In the genomic region with DNA sequence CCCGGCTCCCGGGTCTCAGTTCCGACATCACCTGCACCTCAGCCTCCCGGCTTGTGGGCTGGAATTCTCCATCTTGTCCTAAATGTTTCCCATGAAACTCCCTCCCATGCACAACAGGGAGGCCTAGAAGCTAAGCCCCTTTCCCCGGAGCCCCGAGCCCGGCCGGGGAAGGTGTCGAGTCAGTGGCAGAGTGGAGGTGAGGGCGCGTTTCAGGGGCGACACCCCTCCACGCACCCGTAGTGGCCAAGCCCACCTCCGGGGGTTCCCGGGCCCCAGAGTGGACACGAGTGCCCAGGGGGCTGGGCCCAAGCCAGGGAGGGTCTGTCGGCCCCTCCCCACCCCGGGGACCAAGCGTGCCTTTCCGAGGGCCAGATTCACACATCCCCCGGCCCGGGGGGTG, we compare ENCODE assay signal across 31 cellular contexts. TPM values are rescaled to one million over a fixed set of nuclear protein-coding genes. Genes with fewer than 3 reads are reported as not detected.
"Had no signal": no experiment of that assay in that cellular context is flagged by ENCODE, and none has a peak within 500 bp of the region (broad histone marks: within the 10 kb centered on the region; RNA-seq: fewer than 3 reads in every experiment).

No MANE protein-coding gene starts in this region.

- H3K27ac ChIP-seq: coronary artery, dorsolateral prefrontal cortex, epithelial cell of prostate, esophagus squamous epithelium, gastrocnemius medialis, heart right ventricle, left lung, lower lobe of right lung had no signal

- H3K4me3 Mint-ChIP-seq: mesothelial cell of epicardium; naive B cell; naive thymus-derived CD8-positive, alpha-beta T cell had no signal

- H3K9me3 Mint-ChIP-seq: mesothelial cell of epicardium; naive B cell; naive thymus-derived CD8-positive, alpha-beta T cell had no signal

- H3K36me3 Mint-ChIP-seq: mesothelial cell of epicardium; naive B cell; naive thymus-derived CD8-positive, alpha-beta T cell had no signal

- H3K9me3 ChIP-seq: esophagus squamous epithelium, gastrocnemius medialis, heart right ventricle, left lung, lower lobe of right lung, mucosa of descending colon had no signal

- H3K4me1 ChIP-seq: gastrocnemius medialis, heart right ventricle, left lung, lower lobe of right lung had no signal

- DNase-seq: dermis blood vessel endothelial cell; dorsolateral prefrontal cortex; effector CD4-positive, alpha-beta T cell; effector memory CD4-positive, alpha-beta T cell; erythroblast; esophagus squamous epithelium; foreskin fibroblast; foreskin melanocyte; gastrocnemius medialis; head of caudate nucleus; heart right ventricle; hippocampal formation; left cardiac atrium; left lung; left ventricle myocardium superior; lower lobe of right lung; mesenchymal stem cell; mucosa of descending colon; naive B cell; naive thymus-derived CD8-positive, alpha-beta T cell had no signal

- H3K27me3 Mint-ChIP-seq: naive B cell had no signal

- H3K27ac Mint-ChIP-seq: mesothelial cell of epicardium; naive B cell; naive thymus-derived CD8-positive, alpha-beta T cell had no signal

- H3K4me1 Mint-ChIP-seq: mesothelial cell of epicardium, naive B cell had no signal

- H3K4me3 ChIP-seq: coronary artery, dorsolateral prefrontal cortex, esophagus squamous epithelium, gastrocnemius medialis, heart right ventricle, left lung, lower lobe of right lung, mucosa of descending colon had no signal

- ATAC-seq: esophagus mucosa; gastrocnemius medialis; heart right ventricle; left cardiac atrium; left lung; left ventricle myocardium superior; lower lobe of right lung; mucosa of descending colon; naive thymus-derived CD8-positive, alpha-beta T cell had no signal

- H3K36me3 ChIP-seq: esophagus squamous epithelium, gastrocnemius medialis, heart right ventricle, left lung, lower lobe of right lung had no signal

RNA-seq across cellular contexts. Expression of gene C1QTNF8, which starts 25.0 kb away (rescaled TPM):
- total RNA-seq: dermis blood vessel endothelial cell; esophagus mucosa; esophagus squamous epithelium; gastrocnemius medialis; glomerular endothelial cell; kidney epithelial cell; left cardiac atrium; left lung; left ventricle myocardium superior; lower leg skin; lower lobe of right lung; lung microvascular endothelial cell; mesenteric fat pad; mesothelial cell of epicardium; mucosa of descending colon; myocyte; naive thymus-derived CD8-positive, alpha-beta T cell had no signal
- polyA plus RNA-seq: heart right ventricle; keratinocyte; naive thymus-derived CD8-positive, alpha-beta T cell had no signal

RNA-seq across cellular contexts. Expression of gene CACNA1H, which starts 31.9 kb away (rescaled TPM):
- polyA plus RNA-seq: keratinocyte had no signal

RNA-seq across cellular contexts. Expression of gene SSTR5, which starts 48.5 kb away (rescaled TPM):
- total RNA-seq: esophagus mucosa; esophagus squamous epithelium; glomerular endothelial cell; kidney epithelial cell; left lung; lower lobe of right lung; mesenteric fat pad; mesothelial cell of epicardium; mucosa of descending colon; naive thymus-derived CD8-positive, alpha-beta T cell had no signal
- polyA plus RNA-seq: keratinocyte; naive thymus-derived CD8-positive, alpha-beta T cell had no signal
